Comparison of ENCODE assay signal across 32 cellular contexts in genomic region chr12:130671556-130671955, GRCh38. TPM values are rescaled to one million over a fixed set of nuclear protein-coding genes. Genes with fewer than 3 reads are reported as not detected.
"Had no signal": no experiment of that assay in that cellular context is flagged by ENCODE, and none has a peak within 500 bp of the region (broad histone marks: within the 10 kb centered on the region; RNA-seq: fewer than 3 reads in every experiment).

No MANE protein-coding gene starts in this region.

- FAIRE-seq: bronchial epithelial cell, TTC549 had no signal

- H3K27me3 ChIP-seq: ascending aorta, brain microvascular endothelial cell, foreskin keratinocyte, gastrocnemius medialis had no signal

- H3K4me3 ChIP-seq: ascending aorta, coronary artery, dorsolateral prefrontal cortex, esophagus muscularis mucosa, gastrocnemius medialis had no signal

- H3K9me3 ChIP-seq: ascending aorta, gastrocnemius medialis had no signal

- H3K4me3 Mint-ChIP-seq: activated CD4-positive, alpha-beta memory T cell treated with anti-CD3 and anti-CD28 coated beads, Interleukin-2, amount 10 ng/mL, durations not matched to agents 7 days and 5 days; activated CD4-positive, alpha-beta T cell treated with anti-CD3 and anti-CD28 coated beads, Interleukin-2, amount 10 ng/mL, durations not matched to agents 7 days and 5 days; activated naive CD4-positive, alpha-beta T cell treated with anti-CD3 and anti-CD28 coated beads, Interleukin-2, amount 10 ng/mL, durations not matched to agents 7 days and 5 days; activated naive CD8-positive, alpha-beta T cell treated with anti-CD3 and anti-CD28 coated beads, Interleukin-2, amount 10 ng/mL, durations not matched to agents 7 days and 5 days; activated T-cell treated with anti-CD3 and anti-CD28 coated beads, Interleukin-2, amount 50 U/mL, for 24 hours; activated T-cell treated with anti-CD3 and anti-CD28 coated beads, Interleukin-2, amount 50 U/mL, for 72 hours; central memory CD8-positive, alpha-beta T cell; dendritic cell treated with granulocyte-macrophage colony-stimulating factor and Interleukin-4, amounts not matched to agents 40 ng/mL and 50 ng/mL, for 4 days; T-helper 17 cell; T-helper 2 cell treated with Interferon-gamma antibody and Interleukin-4, amounts not matched to agents 5 μg/mL and 100 μg/mL, for 36 hours; WTC11 had no signal

- ATAC-seq: activated naive CD4-positive, alpha-beta T cell treated with anti-CD3 and anti-CD28 coated beads, Interleukin-2, amount 50 U/mL, for 72 hours; activated T-cell treated with anti-CD3 and anti-CD28 coated beads, Interleukin-2, amount 50 U/mL, for 72 hours; foreskin keratinocyte; gastrocnemius medialis; T-helper 17 cell; WTC11 had no signal

- H3K27ac Mint-ChIP-seq: activated CD4-positive, alpha-beta memory T cell treated with anti-CD3 and anti-CD28 coated beads, Interleukin-2, amount 10 ng/mL, durations not matched to agents 7 days and 5 days; activated CD4-positive, alpha-beta T cell treated with anti-CD3 and anti-CD28 coated beads, Interleukin-2, amount 10 ng/mL, durations not matched to agents 7 days and 5 days; activated naive CD4-positive, alpha-beta T cell treated with anti-CD3 and anti-CD28 coated beads, Interleukin-2, amount 10 ng/mL, durations not matched to agents 7 days and 5 days; activated naive CD4-positive, alpha-beta T cell treated with anti-CD3 and anti-CD28 coated beads, Interleukin-2, amount 50 U/mL, for 72 hours; activated naive CD8-positive, alpha-beta T cell treated with anti-CD3 and anti-CD28 coated beads, Interleukin-2, amount 10 ng/mL, durations not matched to agents 7 days and 5 days; activated T-cell treated with anti-CD3 and anti-CD28 coated beads, Interleukin-2, amount 50 U/mL, for 24 hours; activated T-cell treated with anti-CD3 and anti-CD28 coated beads, Interleukin-2, amount 50 U/mL, for 72 hours; dendritic cell treated with granulocyte-macrophage colony-stimulating factor and Interleukin-4, amounts not matched to agents 40 ng/mL and 50 ng/mL, for 4 days; T-helper 17 cell; T-helper 2 cell treated with Interferon-gamma antibody and Interleukin-4, amounts not matched to agents 5 μg/mL and 100 μg/mL, for 36 hours; WTC11 had no signal

- H3K4me1 Mint-ChIP-seq: activated CD4-positive, alpha-beta memory T cell treated with anti-CD3 and anti-CD28 coated beads, Interleukin-2, amount 10 ng/mL, durations not matched to agents 7 days and 5 days; activated CD4-positive, alpha-beta T cell treated with anti-CD3 and anti-CD28 coated beads, Interleukin-2, amount 10 ng/mL, durations not matched to agents 7 days and 5 days; activated naive CD4-positive, alpha-beta T cell treated with anti-CD3 and anti-CD28 coated beads, Interleukin-2, amount 10 ng/mL, durations not matched to agents 7 days and 5 days; activated naive CD8-positive, alpha-beta T cell treated with anti-CD3 and anti-CD28 coated beads, Interleukin-2, amount 10 ng/mL, durations not matched to agents 7 days and 5 days; central memory CD8-positive, alpha-beta T cell; T-helper 17 cell had no signal

- H3K36me3 Mint-ChIP-seq: activated naive CD4-positive, alpha-beta T cell treated with anti-CD3 and anti-CD28 coated beads, Interleukin-2, amount 10 ng/mL, durations not matched to agents 7 days and 5 days; activated naive CD8-positive, alpha-beta T cell treated with anti-CD3 and anti-CD28 coated beads, Interleukin-2, amount 10 ng/mL, durations not matched to agents 7 days and 5 days had no signal

- H3K27ac ChIP-seq: ascending aorta, brain microvascular endothelial cell, coronary artery, esophagus muscularis mucosa, foreskin keratinocyte, gastrocnemius medialis had no signal

- DNase-seq: activated CD4-positive, alpha-beta memory T cell treated with anti-CD3 and anti-CD28 coated beads, Interleukin-2, amount 10 ng/mL, durations not matched to agents 7 days and 5 days; activated CD4-positive, alpha-beta T cell treated with anti-CD3 and anti-CD28 coated beads for 1 hour; activated CD4-positive, alpha-beta T cell treated with anti-CD3 and anti-CD28 coated beads for 4 hours; activated CD4-positive, alpha-beta T cell treated with anti-CD3 and anti-CD28 coated beads, Interleukin-2, amount 10 ng/mL, durations not matched to agents 7 days and 5 days; activated CD4-positive, alpha-beta T cell treated with anti-CD3 and anti-CD28 coated beads, Interleukin-2, amount 50 U/mL, for 4 hours; activated CD8-positive, alpha-beta memory T cell treated with anti-CD3 and anti-CD28 coated beads, Interleukin-2, amount 50 U/mL, for 48 hours; activated gamma-delta T cell; activated naive CD4-positive, alpha-beta T cell; activated naive CD4-positive, alpha-beta T cell treated with anti-CD3 and anti-CD28 coated beads, Interleukin-2, amount 10 ng/mL, durations not matched to agents 7 days and 5 days; activated naive CD8-positive, alpha-beta T cell treated with anti-CD3 and anti-CD28 coated beads, Interleukin-2, amount 10 ng/mL, durations not matched to agents 7 days and 5 days; activated T-cell treated with anti-CD3 and anti-CD28 coated beads for 4 hours; activated T-cell treated with anti-CD3 and anti-CD28 coated beads, Interleukin-2, amount 50 U/mL, for 24 hours; activated T-cell treated with anti-CD3 and anti-CD28 coated beads, Interleukin-2, amount 50 U/mL, for 72 hours; brain microvascular endothelial cell; dorsolateral prefrontal cortex; effector memory CD4-positive, alpha-beta T cell; erythroblast; foreskin keratinocyte; gastrocnemius medialis; T-helper 1 cell; T-helper 17 cell had no signal

- H3K27me3 Mint-ChIP-seq: activated CD4-positive, alpha-beta memory T cell treated with anti-CD3 and anti-CD28 coated beads, Interleukin-2, amount 10 ng/mL, durations not matched to agents 7 days and 5 days; activated CD4-positive, alpha-beta T cell treated with anti-CD3 and anti-CD28 coated beads, Interleukin-2, amount 10 ng/mL, durations not matched to agents 7 days and 5 days; activated naive CD8-positive, alpha-beta T cell treated with anti-CD3 and anti-CD28 coated beads, Interleukin-2, amount 10 ng/mL, durations not matched to agents 7 days and 5 days; activated T-cell treated with anti-CD3 and anti-CD28 coated beads, Interleukin-2, amount 50 U/mL, for 24 hours; central memory CD8-positive, alpha-beta T cell; dendritic cell treated with granulocyte-macrophage colony-stimulating factor and Interleukin-4, amounts not matched to agents 40 ng/mL and 50 ng/mL, for 4 days had no signal

- H3K36me3 ChIP-seq: ascending aorta, brain microvascular endothelial cell, esophagus muscularis mucosa, gastrocnemius medialis had no signal

- H3K4me1 ChIP-seq: ascending aorta, esophagus muscularis mucosa, foreskin keratinocyte, gastrocnemius medialis had no signal

RNA-seq across cellular contexts. Expression of gene RIMBP2, which starts 44.5 kb away (rescaled TPM):
- total RNA-seq: activated CD4-positive, alpha-beta memory T cell treated with anti-CD3 and anti-CD28 coated beads, Interleukin-2, amount 10 ng/mL, durations not matched to agents 7 days and 5 days; activated CD4-positive, alpha-beta T cell treated with anti-CD3 and anti-CD28 coated beads, Interleukin-2, amount 10 ng/mL, durations not matched to agents 7 days and 5 days; activated naive CD4-positive, alpha-beta T cell treated with anti-CD3 and anti-CD28 coated beads, Interleukin-2, amount 50 U/mL, for 72 hours; activated naive CD8-positive, alpha-beta T cell treated with anti-CD3 and anti-CD28 coated beads, Interleukin-2, amount 10 ng/mL, durations not matched to agents 7 days and 5 days; ascending aorta; bronchial epithelial cell; cardiac septum; T-helper 17 cell had no signal
- polyA plus RNA-seq: foreskin keratinocyte had no signal
